9 cellular contexts compared by ENCODE assay signal in genomic region chr10:96747734-96748550, GRCh38. TPM values are rescaled to one million over a fixed set of nuclear protein-coding genes. Genes with fewer than 3 reads are reported as not detected.
DNase-seq lines count a peak whose midpoint lies in the region; ATAC-seq and TF ChIP-seq lines count a peak whose summit lies in the region.
"Had no signal": no experiment of that assay in that cellular context is flagged by ENCODE, and none has a peak within 500 bp of the region (broad histone marks: within the 10 kb centered on the region; RNA-seq: fewer than 3 reads in every experiment).

No MANE protein-coding gene starts in this region.

- TF ChIP-seq CTCF in uterus (IDR thresholded peaks at IDR 0.05) = no peak

- ATAC-seq in GM18870 (IDR thresholded peaks at IDR 0.05; ENCODE audit: unreplicated experiment) (peak; percentile 86), HG02840 (IDR thresholded peaks at IDR 0.05; ENCODE audit: low FRiP score, unreplicated experiment) (peak; percentile 83)

- H3K36me3 ChIP-seq in uterus = no peaks in the 10 kb centered on the region

- no peak overlapping the region for H3K27ac ChIP-seq in uterus

- no peaks in the 10 kb centered on the region for H3K27me3 ChIP-seq in uterus

- intact Hi-C loops in uterus (cut with DNase I; ENCODE audit: low total_unique reads) = no loop called here

- no peak overlapping the region for H3K4me3 ChIP-seq in uterus

- no peak for TF ChIP-seq POLR2A in uterus (IDR thresholded peaks at IDR 0.05)

- no peaks in the 10 kb centered on the region for H3K4me1 ChIP-seq in uterus

- H3K9me3 ChIP-seq in uterus = no peaks in the 10 kb centered on the region

- DNase-seq in NOMO-1 (lab: John Stamatoyannopoulos, UW; ENCODE audit: unreplicated experiment in 2 of 2) (peak; percentile 75 to 97), medulla oblongata (ENCODE audit: extremely low spot score) (peak; percentile 71), uterus (no peak), NCI-H2029 treated with DMSO at 0.1 percent for 48 hours (lab: John Stamatoyannopoulos, UW) (no peak), NCI-H187 treated with DMSO at 0.1 percent for 48 hours (lab: John Stamatoyannopoulos, UW) (no peak), EL (no peak)
- DNase-seq: stimulated activated naive CD4-positive, alpha-beta T cell treated with Interleukin-2 at 50 U/mL for 16 hours had no signal

RNA-seq across cellular contexts. Expression of gene PIK3AP1, which starts 27.6 kb away (rescaled TPM):
- 10 to 100 TPM in 1 of 4 donors, 1 to 10 TPM in 3; 1.7 to 10.6 (median 8.4) TPM for total RNA-seq in uterus

Comparison
In these comparisons a context has a peak if more than half of its experiments do, and no peak if none do; other contexts are left out.
1. DNase-seq: peak in NOMO-1 (2 of 2) and medulla oblongata (single experiment); none in uterus (0 of 2), NCI-H2029 treated with DMSO at 0.1 percent for 48 hours (single experiment), NCI-H187 treated with DMSO at 0.1 percent for 48 hours (single experiment) and EL (single experiment).